Comparison of ENCODE assay signal across 1 cellular context in genomic region chr9:219036-219435, GRCh38. TPM values are rescaled to one million over a fixed set of nuclear protein-coding genes. Genes with fewer than 3 reads are reported as not detected.
"Had no signal": no experiment of that assay in that cellular context is flagged by ENCODE, and none has a peak within 500 bp of the region (broad histone marks: within the 10 kb centered on the region; RNA-seq: fewer than 3 reads in every experiment).

No MANE protein-coding gene starts in this region.

RNA-seq across cellular contexts. Expression of gene DOCK8, which starts 4.4 kb away (rescaled TPM):
- total RNA-seq: osteocyte had no signal
